ENCODE assay signal across 1 cellular context in genomic region chr7:42107484-42107883, GRCh38.
TF ChIP-seq lines count a peak whose summit lies in the region.

No MANE protein-coding gene starts in this region.

TF ChIP-seq in HEK293, 187 proteins besides CTCF, POLR2A, EP300 and RAD21 (continued from another document and continues in another):
- TF ChIP-seq ZNF19 (tag by site-specific recombination; IDR thresholded peaks at IDR 0.05; ENCODE audit: low read depth) = no peak
- no peak for TF ChIP-seq ZNF211 (tag by site-specific recombination; IDR thresholded peaks at IDR 0.05; ENCODE audit: low read depth)
- no peak for TF ChIP-seq ZNF48 (tag by site-specific recombination; IDR thresholded peaks at IDR 0.05)
- no peak for TF ChIP-seq ZNF449 (tag by site-specific recombination; IDR thresholded peaks at IDR 0.05)
- TF ChIP-seq, protein P1, sequence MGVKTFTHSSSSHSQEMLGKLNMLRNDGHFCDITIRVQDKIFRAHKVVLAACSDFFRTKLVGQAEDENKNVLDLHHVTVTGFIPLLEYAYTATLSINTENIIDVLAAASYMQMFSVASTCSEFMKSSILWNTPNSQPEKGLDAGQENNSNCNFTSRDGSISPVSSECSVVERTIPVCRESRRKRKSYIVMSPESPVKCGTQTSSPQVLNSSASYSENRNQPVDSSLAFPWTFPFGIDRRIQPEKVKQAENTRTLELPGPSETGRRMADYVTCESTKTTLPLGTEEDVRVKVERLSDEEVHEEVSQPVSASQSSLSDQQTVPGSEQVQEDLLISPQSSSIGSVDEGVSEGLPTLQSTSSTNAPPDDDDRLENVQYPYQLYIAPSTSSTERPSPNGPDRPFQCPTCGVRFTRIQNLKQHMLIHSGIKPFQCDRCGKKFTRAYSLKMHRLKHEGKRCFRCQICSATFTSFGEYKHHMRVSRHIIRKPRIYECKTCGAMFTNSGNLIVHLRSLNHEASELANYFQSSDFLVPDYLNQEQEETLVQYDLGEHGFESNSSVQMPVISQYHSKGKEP (tag by site-specific recombination; IDR thresholded peaks at IDR 0.05) = peak; percentile 86
- no peak for TF ChIP-seq ZNF624 (tag by site-specific recombination; IDR thresholded peaks at IDR 0.05)
- peak; percentile 76 for TF ChIP-seq ZNF600 (tag by site-specific recombination; IDR thresholded peaks at IDR 0.05)
- TF ChIP-seq ZNF791 (tag by site-specific recombination; IDR thresholded peaks at IDR 0.05) = no peak
- peak; percentile 19; the same call in 1 of the 2 replicates for TF ChIP-seq ZNF394 (tag by site-specific recombination; IDR thresholded peaks at IDR 0.05; ENCODE audit: borderline replicate concordance)
- peak; percentile 39; the same call in 1 of the 2 replicates for TF ChIP-seq KLF7 (tag by site-specific recombination; IDR thresholded peaks at IDR 0.05; ENCODE audit: borderline replicate concordance)
- TF ChIP-seq ZNF426 (tag by site-specific recombination; IDR thresholded peaks at IDR 0.05) = no peak
- no peak for TF ChIP-seq ZNF792 (tag by site-specific recombination; IDR thresholded peaks at IDR 0.05)
- TF ChIP-seq REPIN1 (tag by site-specific recombination; IDR thresholded peaks at IDR 0.05; ENCODE audit: low read depth) = no peak
- TF ChIP-seq ZNF473 (tag by site-specific recombination; IDR thresholded peaks at IDR 0.05) = no peak
- peak; percentile 66 for TF ChIP-seq PRDM1 (tag by site-specific recombination; IDR thresholded peaks at IDR 0.05)
- TF ChIP-seq ZNF510 (tag by site-specific recombination; IDR thresholded peaks at IDR 0.05; ENCODE audit: insufficient replicate concordance) = no peak
- no peak for TF ChIP-seq ZNF114 (tag by site-specific recombination; IDR thresholded peaks at IDR 0.05)
- no peak for TF ChIP-seq ZNF623 (tag by site-specific recombination; IDR thresholded peaks at IDR 0.05)
- 0 out of 2 replicates have a peak, but pooled peaks have one; percentile 47 for TF ChIP-seq HIC1 (tag by site-specific recombination; IDR thresholded peaks at IDR 0.05)
- TF ChIP-seq GFI1B (tag by site-specific recombination; IDR thresholded peaks at IDR 0.05) = peak; percentile 84
- no peak for TF ChIP-seq ZNF596 (tag by site-specific recombination; IDR thresholded peaks at IDR 0.05)
- peak; percentile 54; the same call in 1 of the 2 replicates for TF ChIP-seq ZNF629 (tag by site-specific recombination; IDR thresholded peaks at IDR 0.05)
- TF ChIP-seq, protein P2, sequence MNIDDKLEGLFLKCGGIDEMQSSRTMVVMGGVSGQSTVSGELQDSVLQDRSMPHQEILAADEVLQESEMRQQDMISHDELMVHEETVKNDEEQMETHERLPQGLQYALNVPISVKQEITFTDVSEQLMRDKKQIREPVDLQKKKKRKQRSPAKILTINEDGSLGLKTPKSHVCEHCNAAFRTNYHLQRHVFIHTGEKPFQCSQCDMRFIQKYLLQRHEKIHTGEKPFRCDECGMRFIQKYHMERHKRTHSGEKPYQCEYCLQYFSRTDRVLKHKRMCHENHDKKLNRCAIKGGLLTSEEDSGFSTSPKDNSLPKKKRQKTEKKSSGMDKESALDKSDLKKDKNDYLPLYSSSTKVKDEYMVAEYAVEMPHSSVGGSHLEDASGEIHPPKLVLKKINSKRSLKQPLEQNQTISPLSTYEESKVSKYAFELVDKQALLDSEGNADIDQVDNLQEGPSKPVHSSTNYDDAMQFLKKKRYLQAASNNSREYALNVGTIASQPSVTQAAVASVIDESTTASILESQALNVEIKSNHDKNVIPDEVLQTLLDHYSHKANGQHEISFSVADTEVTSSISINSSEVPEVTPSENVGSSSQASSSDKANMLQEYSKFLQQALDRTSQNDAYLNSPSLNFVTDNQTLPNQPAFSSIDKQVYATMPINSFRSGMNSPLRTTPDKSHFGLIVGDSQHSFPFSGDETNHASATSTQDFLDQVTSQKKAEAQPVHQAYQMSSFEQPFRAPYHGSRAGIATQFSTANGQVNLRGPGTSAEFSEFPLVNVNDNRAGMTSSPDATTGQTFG (tag by site-specific recombination; IDR thresholded peaks at IDR 0.05; ENCODE audit: borderline replicate concordance) = no peak
- TF ChIP-seq, protein P3, sequence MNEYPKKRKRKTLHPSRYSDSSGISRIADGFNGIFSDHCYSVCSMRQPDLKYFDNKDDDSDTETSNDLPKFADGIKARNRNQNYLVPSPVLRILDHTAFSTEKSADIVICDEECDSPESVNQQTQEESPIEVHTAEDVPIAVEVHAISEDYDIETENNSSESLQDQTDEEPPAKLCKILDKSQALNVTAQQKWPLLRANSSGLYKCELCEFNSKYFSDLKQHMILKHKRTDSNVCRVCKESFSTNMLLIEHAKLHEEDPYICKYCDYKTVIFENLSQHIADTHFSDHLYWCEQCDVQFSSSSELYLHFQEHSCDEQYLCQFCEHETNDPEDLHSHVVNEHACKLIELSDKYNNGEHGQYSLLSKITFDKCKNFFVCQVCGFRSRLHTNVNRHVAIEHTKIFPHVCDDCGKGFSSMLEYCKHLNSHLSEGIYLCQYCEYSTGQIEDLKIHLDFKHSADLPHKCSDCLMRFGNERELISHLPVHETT (tag by site-specific recombination; IDR thresholded peaks at IDR 0.05) = no peak
- no peak for TF ChIP-seq ZNF555 (tag by site-specific recombination; conservative IDR thresholded peaks at IDR 0.05)
- no peak for TF ChIP-seq ZNF664 (tag by site-specific recombination; IDR thresholded peaks at IDR 0.05)
- no peak for TF ChIP-seq ZNF776 (tag by site-specific recombination; IDR thresholded peaks at IDR 0.05; ENCODE audit: borderline replicate concordance)
- no peak for TF ChIP-seq ZNF76 (tag by site-specific recombination; IDR thresholded peaks at IDR 0.05; ENCODE audit: borderline replicate concordance, low read depth)
- no peak for TF ChIP-seq ZNF350 (tag by site-specific recombination; IDR thresholded peaks at IDR 0.05)
- peak; percentile 59 for TF ChIP-seq OSR2 (tag by site-specific recombination; IDR thresholded peaks at IDR 0.05)
- TF ChIP-seq SP3 (tag by site-specific recombination; IDR thresholded peaks at IDR 0.05) = no peak
- no peak for TF ChIP-seq ZNF404 (tag by site-specific recombination; IDR thresholded peaks at IDR 0.05)
- TF ChIP-seq MZF1 (tag by site-specific recombination; IDR thresholded peaks at IDR 0.05; ENCODE audit: borderline replicate concordance) = peak; percentile 29; the same call in 1 of the 2 replicates
- no peak for TF ChIP-seq AEBP2 (tag by site-specific recombination; IDR thresholded peaks at IDR 0.05; ENCODE audit: borderline replicate concordance)
- TF ChIP-seq ZNF571 (tag by site-specific recombination; IDR thresholded peaks at IDR 0.05) = no peak
- no peak for TF ChIP-seq ZIC2 (tag by site-specific recombination; IDR thresholded peaks at IDR 0.05)
- TF ChIP-seq ZNF768 (tag by site-specific recombination; IDR thresholded peaks at IDR 0.05) = 0 out of 2 replicates have a peak, but pooled peaks have one; percentile 64
- TF ChIP-seq KLF10 (tag by site-specific recombination; IDR thresholded peaks at IDR 0.05) = no peak
- no peak for TF ChIP-seq SP2 (tag by site-specific recombination; IDR thresholded peaks at IDR 0.05)
- TF ChIP-seq ZNF335 (tag by site-specific recombination; conservative IDR thresholded peaks at IDR 0.05) = no peak
- peak; percentile 46; the same call in 1 of the 2 replicates for TF ChIP-seq SP7 (tag by site-specific recombination; IDR thresholded peaks at IDR 0.05)
- no peak for TF ChIP-seq ZNF701 (tag by site-specific recombination; IDR thresholded peaks at IDR 0.05)
- TF ChIP-seq, protein P4, sequence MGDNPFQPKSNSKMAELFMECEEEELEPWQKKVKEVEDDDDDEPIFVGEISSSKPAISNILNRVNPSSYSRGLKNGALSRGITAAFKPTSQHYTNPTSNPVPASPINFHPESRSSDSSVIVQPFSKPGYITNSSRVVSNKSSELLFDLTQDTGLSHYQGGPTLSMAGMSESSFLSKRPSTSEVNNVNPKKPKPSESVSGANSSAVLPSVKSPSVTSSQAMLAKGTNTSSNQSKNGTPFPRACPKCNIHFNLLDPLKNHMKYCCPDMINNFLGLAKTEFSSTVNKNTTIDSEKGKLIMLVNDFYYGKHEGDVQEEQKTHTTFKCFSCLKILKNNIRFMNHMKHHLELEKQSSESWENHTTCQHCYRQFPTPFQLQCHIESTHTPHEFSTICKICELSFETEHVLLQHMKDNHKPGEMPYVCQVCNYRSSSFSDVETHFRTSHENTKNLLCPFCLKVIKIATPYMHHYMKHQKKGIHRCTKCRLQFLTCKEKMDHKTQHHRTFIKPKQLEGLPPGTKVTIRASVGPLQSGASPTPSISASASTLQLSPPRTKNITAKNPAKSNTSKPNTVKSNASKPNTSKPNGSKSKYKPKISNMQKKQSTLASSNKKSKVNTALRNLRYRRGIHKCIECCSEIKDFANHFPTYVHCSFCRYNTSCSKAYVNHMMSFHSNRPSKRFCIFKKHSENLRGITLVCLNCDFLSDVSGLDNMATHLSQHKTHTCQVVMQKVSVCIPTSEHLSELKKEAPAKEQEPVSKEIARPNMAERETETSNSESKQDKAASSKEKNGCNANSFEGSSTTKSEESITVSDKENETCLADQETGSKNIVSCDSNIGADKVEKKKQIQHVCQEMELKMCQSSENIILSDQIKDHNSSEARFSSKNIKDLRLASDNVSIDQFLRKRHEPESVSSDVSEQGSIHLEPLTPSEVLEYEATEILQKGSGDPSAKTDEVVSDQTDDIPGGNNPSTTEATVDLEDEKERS (tag by site-specific recombination; IDR thresholded peaks at IDR 0.05) = no peak
- TF ChIP-seq TSHZ1 (tag by site-specific recombination; IDR thresholded peaks at IDR 0.05; ENCODE audit: borderline replicate concordance) = 0 out of 2 replicates have a peak, but pooled peaks have one; percentile 34
- peak; percentile 99 for TF ChIP-seq KLF1 (tag by site-specific recombination; IDR thresholded peaks at IDR 0.05)
- TF ChIP-seq, protein P5, sequence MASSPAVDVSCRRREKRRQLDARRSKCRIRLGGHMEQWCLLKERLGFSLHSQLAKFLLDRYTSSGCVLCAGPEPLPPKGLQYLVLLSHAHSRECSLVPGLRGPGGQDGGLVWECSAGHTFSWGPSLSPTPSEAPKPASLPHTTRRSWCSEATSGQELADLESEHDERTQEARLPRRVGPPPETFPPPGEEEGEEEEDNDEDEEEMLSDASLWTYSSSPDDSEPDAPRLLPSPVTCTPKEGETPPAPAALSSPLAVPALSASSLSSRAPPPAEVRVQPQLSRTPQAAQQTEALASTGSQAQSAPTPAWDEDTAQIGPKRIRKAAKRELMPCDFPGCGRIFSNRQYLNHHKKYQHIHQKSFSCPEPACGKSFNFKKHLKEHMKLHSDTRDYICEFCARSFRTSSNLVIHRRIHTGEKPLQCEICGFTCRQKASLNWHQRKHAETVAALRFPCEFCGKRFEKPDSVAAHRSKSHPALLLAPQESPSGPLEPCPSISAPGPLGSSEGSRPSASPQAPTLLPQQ (tag by site-specific recombination; IDR thresholded peaks at IDR 0.05) = 0 out of 2 replicates have a peak, but pooled peaks have one; percentile 43
